Comparison of ENCODE assay signal across 18 cellular contexts in the genomic region with DNA sequence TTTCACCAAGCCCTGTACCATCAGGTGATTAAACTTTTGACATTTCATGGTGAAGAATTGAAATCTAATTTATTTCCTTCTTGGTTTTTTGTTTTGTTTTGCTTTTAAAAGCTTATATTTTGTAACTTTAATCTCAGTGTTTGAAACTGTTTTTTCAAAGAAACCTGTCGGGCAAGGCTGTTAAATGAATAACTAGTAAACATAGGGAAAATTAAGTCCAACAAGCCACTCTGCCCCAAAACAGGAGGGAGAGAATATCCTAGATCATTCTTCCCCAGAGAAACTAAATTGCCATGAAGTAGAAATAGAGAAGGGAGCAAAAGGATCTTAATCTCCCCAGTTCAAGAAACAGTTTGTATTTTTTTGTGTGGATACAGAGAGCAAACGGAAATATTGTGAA.
"Had no signal": no experiment of that assay in that cellular context is flagged by ENCODE, and none has a peak within 500 bp of the region (broad histone marks: within the 10 kb centered on the region; RNA-seq: fewer than 3 reads in every experiment).

No MANE protein-coding gene starts in this region.

- H3K9me3 Mint-ChIP-seq: activated CD4-positive, alpha-beta memory T cell treated with anti-CD3 and anti-CD28 coated beads, Interleukin-2, amount 10 ng/mL, durations not matched to agents 7 days and 5 days had no signal

- DNase-seq: activated CD4-positive, alpha-beta memory T cell treated with anti-CD3 and anti-CD28 coated beads, Interleukin-2, amount 10 ng/mL, durations not matched to agents 7 days and 5 days; activated CD4-positive, alpha-beta T cell treated with anti-CD3 and anti-CD28 coated beads for 48 hours; activated CD4-positive, CD25-positive, alpha-beta regulatory T cell; activated CD8-positive, alpha-beta memory T cell treated with anti-CD3 and anti-CD28 coated beads, Interleukin-2, amount 10 ng/mL, durations not matched to agents 7 days and 5 days; effector CD4-positive, alpha-beta T cell; esophagus squamous epithelium; hippocampal formation; islet precursor cell; natural killer cell; nucleus accumbens; posterior cingulate gyrus; stimulated activated CD4-positive, alpha-beta T cell treated with anti-CD3 and anti-CD28 coated beads, Interleukin-2, amount 100 ng/mL, for 24 hours; stimulated activated naive CD8-positive, alpha-beta T cell treated with anti-CD3 and anti-CD28 coated beads, Interleukin-15, Interleukin-2, amounts not matched to agents 100 U/mL and 50 U/mL, for 24 hours; T-helper 1 cell; T-helper 9 cell had no signal

- H3K27me3 ChIP-seq: esophagus squamous epithelium, transverse colon had no signal

- H3K4me3 ChIP-seq: esophagus squamous epithelium had no signal

- H3K36me3 ChIP-seq: esophagus squamous epithelium, transverse colon had no signal

- H3K4me1 ChIP-seq: esophagus squamous epithelium had no signal

- H3K36me3 Mint-ChIP-seq: activated CD8-positive, alpha-beta memory T cell treated with anti-CD3 and anti-CD28 coated beads, Interleukin-2, amount 10 ng/mL, durations not matched to agents 7 days and 5 days; activated naive CD8-positive, alpha-beta T cell; natural killer cell had no signal

- H3K4me1 Mint-ChIP-seq: activated CD4-positive, alpha-beta memory T cell treated with anti-CD3 and anti-CD28 coated beads, Interleukin-2, amount 10 ng/mL, durations not matched to agents 7 days and 5 days; activated CD8-positive, alpha-beta memory T cell treated with anti-CD3 and anti-CD28 coated beads, Interleukin-2, amount 10 ng/mL, durations not matched to agents 7 days and 5 days; natural killer cell had no signal

- ATAC-seq: activated CD8-positive, alpha-beta memory T cell treated with anti-CD3 and anti-CD28 coated beads, Interleukin-2, amount 10 ng/mL, durations not matched to agents 7 days and 5 days; natural killer cell; SK-N-SH treated with all-trans-retinoic acid at 6 μM for 48 hours; stimulated activated naive CD8-positive, alpha-beta T cell treated with anti-CD3 and anti-CD28 coated beads, Interleukin-15, Interleukin-2, amounts not matched to agents 100 U/mL and 50 U/mL, for 24 hours had no signal

- H3K27ac ChIP-seq: esophagus squamous epithelium, transverse colon had no signal

- H3K27me3 Mint-ChIP-seq: activated CD4-positive, alpha-beta memory T cell treated with anti-CD3 and anti-CD28 coated beads, Interleukin-2, amount 10 ng/mL, durations not matched to agents 7 days and 5 days; activated CD8-positive, alpha-beta memory T cell treated with anti-CD3 and anti-CD28 coated beads, Interleukin-2, amount 10 ng/mL, durations not matched to agents 7 days and 5 days had no signal

- H3K9me3 ChIP-seq: esophagus squamous epithelium, transverse colon had no signal

- H3K27ac Mint-ChIP-seq: activated CD4-positive, alpha-beta memory T cell treated with anti-CD3 and anti-CD28 coated beads, Interleukin-2, amount 10 ng/mL, durations not matched to agents 7 days and 5 days; activated CD8-positive, alpha-beta memory T cell treated with anti-CD3 and anti-CD28 coated beads, Interleukin-2, amount 10 ng/mL, durations not matched to agents 7 days and 5 days; activated naive CD8-positive, alpha-beta T cell; natural killer cell had no signal

- H3K4me3 Mint-ChIP-seq: activated CD4-positive, alpha-beta memory T cell treated with anti-CD3 and anti-CD28 coated beads, Interleukin-2, amount 10 ng/mL, durations not matched to agents 7 days and 5 days; activated CD8-positive, alpha-beta memory T cell treated with anti-CD3 and anti-CD28 coated beads, Interleukin-2, amount 10 ng/mL, durations not matched to agents 7 days and 5 days; activated naive CD8-positive, alpha-beta T cell; natural killer cell had no signal
